In genomic region chr9:8632493-8632892, GRCh38 we compare ENCODE assay signal across 29 cellular contexts.
"Had no signal": no experiment of that assay in that cellular context is flagged by ENCODE, and none has a peak within 500 bp of the region (broad histone marks: within the 10 kb centered on the region; RNA-seq: fewer than 3 reads in every experiment).

No MANE protein-coding gene starts in this region.

- ATAC-seq: activated naive CD8-positive, alpha-beta T cell treated with anti-CD3 and anti-CD28 coated beads, Interleukin-2, amount 50 U/mL, for 24 hours; activated T-cell treated with anti-CD3 and anti-CD28 coated beads, Interleukin-2, amount 50 U/mL, for 4 hours; PC-3 had no signal

- H3K4me1 ChIP-seq: Peyer's patch, SJSA1 had no signal

- H3K9me3 ChIP-seq: Peyer's patch, SJSA1, SK-N-SH had no signal

- H3K27ac ChIP-seq: brain microvascular endothelial cell, KMS-11, Peyer's patch, SJSA1, VCaP had no signal

- H3K27me3 ChIP-seq: brain microvascular endothelial cell, Peyer's patch, SJSA1 had no signal

- H3K9me2 ChIP-seq: SK-N-SH had no signal

- H3K4me2 ChIP-seq: KMS-11, SK-N-SH had no signal

- H3K4me3 ChIP-seq: Peyer's patch, SJSA1 had no signal

- DNase-seq: activated B cell treated with CpG ODN at 0.5 μM for 24 hours; activated CD4-positive, alpha-beta memory T cell treated with anti-CD3 and anti-CD28 coated beads for 36 hours; activated CD4-positive, alpha-beta T cell treated with anti-CD3 and anti-CD28 coated beads for 4 hours; activated CD4-positive, alpha-beta T cell treated with anti-CD3 and anti-CD28 coated beads, Interleukin-2, amount 50 U/mL, for 1 hour; activated CD4-positive, CD25-positive, alpha-beta regulatory T cell treated with anti-CD3 and anti-CD28 coated beads, Interleukin-2, amount 50 U/mL, for 72 hours; activated CD8-positive, alpha-beta memory T cell treated with anti-CD3 and anti-CD28 coated beads, Interleukin-2, amount 50 U/mL, for 4 hours; activated naive CD4-positive, alpha-beta T cell treated with anti-CD3 and anti-CD28 coated beads, Interleukin-2, amount 10 ng/mL, durations not matched to agents 7 days and 5 days; activated naive CD8-positive, alpha-beta T cell treated with anti-CD3 and anti-CD28 coated beads, Interleukin-2, amount 50 U/mL, for 24 hours; activated T-cell treated with anti-CD3 and anti-CD28 coated beads for 4 hours; activated T-cell treated with anti-CD3 and anti-CD28 coated beads, Interleukin-2, amount 50 U/mL, for 4 hours; aorta; brain microvascular endothelial cell; central memory CD4-positive, alpha-beta T cell; NCI-H1417; NCI-H1694; NCI-H1930; NCI-H2081 treated with DMSO at 0.1 percent for 48 hours; NCI-H345; NCI-H524 treated with DMSO at 0.1 percent for 48 hours; NCI-H748 treated with DMSO at 0.1 percent for 48 hours; NK-92 treated with Interleukin-12 subunit alpha and Interleukin-12 subunit beta, amount 100 ng/mL, for 24 hours; PC-3; Peyer's patch; RPMI8226; SHP77 treated with DMSO at 0.1 percent for 48 hours; SK-N-SH had no signal

- H3K36me3 ChIP-seq: brain microvascular endothelial cell, Peyer's patch, SJSA1 had no signal

- H3K9ac ChIP-seq: KMS-11, SK-N-SH had no signal
